19 cellular contexts compared by ENCODE assay signal in genomic region chrX:115650449-115650848, GRCh38.
DNase-seq lines count a peak whose midpoint lies in the region; ATAC-seq, FAIRE-seq and TF ChIP-seq lines count a peak whose summit lies in the region.
"Had no signal": no experiment of that assay in that cellular context is flagged by ENCODE, and none has a peak within 500 bp of the region (broad histone marks: within the 10 kb centered on the region; RNA-seq: fewer than 3 reads in every experiment).

No MANE protein-coding gene starts in this region.

- H3K79me2 ChIP-seq in GM23248 (ENCODE audit: insufficient read depth) (no peaks in the 10 kb centered on the region), H1 (ENCODE audit: control insufficient read depth in 1 of 2, insufficient read depth in 2 of 2, low read length in 2 of 2) (no peaks in the 10 kb centered on the region)
- H3K79me2 ChIP-seq: hepatocyte had no signal

- peaks cover 8% of the 10 kb centered on the region for H3F3A ChIP-seq in GM23248 (ENCODE audit: insufficient read depth)

- no peak overlapping the region for H3K4me3 Mint-ChIP-seq in nephron progenitor cell
- H3K4me3 Mint-ChIP-seq: dendritic cell treated with granulocyte-macrophage colony-stimulating factor and Interleukin-4, amounts not matched to agents 40 ng/mL and 50 ng/mL, for 4 days; stimulated activated memory B cell treated with anti-CD40 and anti-IgM and Interleukin-4, amounts not matched to agents 10 μg/mL and 1 μg/mL and 100 μg/mL, for 72 hours had no signal

- no peaks in the 10 kb centered on the region for H3K27me3 ChIP-seq in GM23248 (replicated peaks; ENCODE audit: insufficient read depth)
- no peaks in the 10 kb centered on the region for H3K27me3 ChIP-seq in NT2/D1 (ENCODE audit: insufficient read depth, insufficient read length)
- H3K27me3 ChIP-seq in H1 (replicated peaks in 1 of 4; ENCODE audit: control insufficient read depth in 3 of 4, extremely low read depth in 1 of 4, insufficient read depth in 3 of 4, low read length in 3 of 4) = no peaks in the 10 kb centered on the region
- H3K27me3 ChIP-seq: hepatocyte, left lung, MG63, transverse colon had no signal

- no peak overlapping the region for H2BK120ac ChIP-seq in H1 (replicated peaks; ENCODE audit: low read depth, low read length)

- H2BK15ac ChIP-seq in H1 (ENCODE audit: low read length) = no peak overlapping the region

- H3K9me3 Mint-ChIP-seq in nephron progenitor cell = no peaks in the 10 kb centered on the region
- H3K9me3 Mint-ChIP-seq: activated T-helper 2 cell treated with anti-CD3 and anti-CD28 coated beads, Interferon-gamma antibody, Interleukin-2, Interleukin-4, amounts not matched to agents 10 μg/mL and 5 μg/mL and 100 μg/mL, durations not matched to agents 14 hours and 24 hours and 36 hours; dendritic cell treated with granulocyte-macrophage colony-stimulating factor and Interleukin-4, amounts not matched to agents 40 ng/mL and 50 ng/mL, for 4 days; stimulated activated memory B cell treated with anti-CD40 and anti-IgM and Interleukin-4, amounts not matched to agents 10 μg/mL and 1 μg/mL and 100 μg/mL, for 72 hours had no signal

- H3K27ac ChIP-seq in GM23248 (peak overlapping the region; percentile 52), H1 (ENCODE audit: low read depth, low read length) (peak overlapping the region; percentile 68; the same call in 1 of the 2 replicates)
- H3K27ac ChIP-seq: BLaER1 treated with 17β-estradiol and CSF1 and Interleukin-3, amounts not matched to agents 10 nM and 100 nM; hepatocyte; left lung; psoas muscle; transverse colon had no signal

- no peaks in the 10 kb centered on the region for H4K20me1 ChIP-seq in GM23248 (ENCODE audit: insufficient read depth)
- no peaks in the 10 kb centered on the region for H4K20me1 ChIP-seq in H1 (replicated peaks in 1 of 2; ENCODE audit: control insufficient read depth in 1 of 2, insufficient read depth in 2 of 2, low read length in 2 of 2)

- no peak for TF ChIP-seq EP300 in H1 (IDR thresholded peaks at IDR 0.05; ENCODE audit: borderline replicate concordance in 1 of 2, low read depth in 2 of 2, low read length in 2 of 2)

- H3K9me3 ChIP-seq in GM23248 (ENCODE audit: low read depth) (no peaks in the 10 kb centered on the region), NT2/D1 (ENCODE audit: insufficient read depth, low read length) (no peaks in the 10 kb centered on the region), H1 (ENCODE audit: insufficient read depth in 2 of 2, low read depth in 1 of 2, low read length in 1 of 2) (no peaks in the 10 kb centered on the region)
- H3K9me3 ChIP-seq: BLaER1 treated with 17β-estradiol and CSF1 and Interleukin-3, amounts not matched to agents 10 nM and 100 nM; left lung; MG63; psoas muscle; transverse colon had no signal

- ATAC-seq in HG03025 (IDR thresholded peaks at IDR 0.05; ENCODE audit: low FRiP score, unreplicated experiment) (no peak), HG03457 (IDR thresholded peaks at IDR 0.05; ENCODE audit: unreplicated experiment) (no peak)
- ATAC-seq: stimulated activated memory B cell treated with anti-CD40 and anti-IgM and Interleukin-4, amounts not matched to agents 10 μg/mL and 1 μg/mL and 100 μg/mL, for 72 hours had no signal

- no peak for TF ChIP-seq POLR2A in H1 (IDR thresholded peaks at IDR 0.05; ENCODE audit: control extremely low read depth in 1 of 2, low read depth in 2 of 2, low read length in 2 of 2)

- no peak overlapping the region for H3K56ac ChIP-seq in H1 (replicated peaks; ENCODE audit: insufficient read length, low read depth, low read length)

- peak overlapping the region; percentile 38; the same call in 1 of the 2 replicates for H3K9ac ChIP-seq in GM23248
- peak overlapping the region; percentile 26 for H3K9ac ChIP-seq in NT2/D1 (ENCODE audit: insufficient read length, low read depth)
- H3K9ac ChIP-seq in H1 (replicated peaks in 1 of 4; ENCODE audit: extremely low read depth in 1 of 4, low read depth in 3 of 4, low read length in 3 of 4) = no peak overlapping the region
- H3K9ac ChIP-seq: BLaER1 treated with 17β-estradiol and CSF1 and Interleukin-3, amounts not matched to agents 10 nM and 100 nM had no signal

- H3K36me3 ChIP-seq in GM23248 (ENCODE audit: low read depth) (no peaks in the 10 kb centered on the region; the same call in 1 of the 2 replicates), NT2/D1 (ENCODE audit: insufficient read depth, insufficient read length, low read length) (peaks cover 38% of the 10 kb centered on the region), H1 (ENCODE audit: control insufficient read depth in 2 of 4, insufficient read depth in 4 of 4, low read length in 3 of 4) (peaks cover 2 to 59% (median 16%) of the 10 kb centered on the region in 4 experiments; a peak in 6 of 8 replicates)
- H3K36me3 ChIP-seq: transverse colon had no signal

- H2BK20ac ChIP-seq in H1 (ENCODE audit: low read length) = no peak overlapping the region

- no peak overlapping the region for H3K14ac ChIP-seq in H1 (ENCODE audit: insufficient read length)

- no peak overlapping the region for H4K8ac ChIP-seq in H1 (ENCODE audit: extremely low read depth, insufficient read depth, low read length)

- no peak overlapping the region for H2BK5ac ChIP-seq in H1 (ENCODE audit: low read depth, low read length)

- H3K23ac ChIP-seq in H1 (ENCODE audit: insufficient read length) = no peak overlapping the region

- H3K4me2 ChIP-seq in GM23248 (ENCODE audit: unreplicated experiment) = peak overlapping the region; percentile 31
- peak overlapping the region in 1 of 2 experiments; percentile 27; a peak in 3 of 4 replicates for H3K4me2 ChIP-seq in H1 (ENCODE audit: insufficient read depth in 1 of 2, low read depth in 2 of 2, low read length in 2 of 2)
- H3K4me2 ChIP-seq: BLaER1 treated with 17β-estradiol and CSF1 and Interleukin-3, amounts not matched to agents 10 nM and 100 nM; hepatocyte had no signal

- H3K23me2 ChIP-seq in H1 (ENCODE audit: low read depth, low read length) = no peaks in the 10 kb centered on the region

- H3K9me2 ChIP-seq in GM23248 (ENCODE audit: insufficient read depth) = no peaks in the 10 kb centered on the region

- H4K91ac ChIP-seq in H1 (replicated peaks; ENCODE audit: insufficient read length, low read length) = no peak overlapping the region

- H2BK12ac ChIP-seq in H1 (ENCODE audit: low read depth, low read length) = no peak overlapping the region

- POLR2A ChIA-PET in H1 (lab: Charles Lee; ENCODE audit: partially characterized antibody) = interaction anchor here (1.0 kb wide), 2 partner anchors 28 to 43 kb away, joined by 3 to 5 read pairs; no protein-coding TSS in a partner anchor

- peak; percentile 52 for FAIRE-seq in H1 (lab: Jason Lieb, UNC)

- TF ChIP-seq RAD21 in H1 (IDR thresholded peaks at IDR 0.05 in 1 of 2, conservative IDR thresholded peaks at IDR 0.05 in 1 of 2; ENCODE audit: low read depth in 2 of 2, low read length in 2 of 2) = no peak

- peak; percentile 21 for DNase-seq in GM23248
- DNase-seq in NT2/D1 (ENCODE audit: low read depth, low spot score) = peak; percentile 11
- DNase-seq in H1 (ENCODE audit: low read depth in 1 of 2, low spot score in 2 of 2) = no peak
- DNase-seq in nephron progenitor cell = no peak
- DNase-seq in hippocampal formation (lab: John Stamatoyannopoulos, UW) = no peak
- DNase-seq in NCI-H526 treated with DMSO at 0.1 percent for 48 hours (lab: John Stamatoyannopoulos, UW) = no peak
- DNase-seq: activated CD8-positive, alpha-beta memory T cell treated with anti-CD3 and anti-CD28 coated beads for 24 hours; left lung; psoas muscle; SW 1271 had no signal

- no peak overlapping the region; the same call in 1 of the 2 replicates for H2AFZ ChIP-seq in GM23248
- no peak overlapping the region for H2AFZ ChIP-seq in H1 (ENCODE audit: low read length)
- H2AFZ ChIP-seq: hepatocyte had no signal

- H4K5ac ChIP-seq in H1 (ENCODE audit: insufficient read length, low read depth, low read length) = peak overlapping the region; percentile 99

- H3K27ac Mint-ChIP-seq in nephron progenitor cell = peak overlapping the region; percentile 39
- H3K27ac Mint-ChIP-seq: activated T-helper 2 cell treated with anti-CD3 and anti-CD28 coated beads, Interferon-gamma antibody, Interleukin-2, Interleukin-4, amounts not matched to agents 10 μg/mL and 5 μg/mL and 100 μg/mL, durations not matched to agents 14 hours and 24 hours and 36 hours; dendritic cell treated with granulocyte-macrophage colony-stimulating factor and Interleukin-4, amounts not matched to agents 40 ng/mL and 50 ng/mL, for 4 days; stimulated activated memory B cell treated with anti-CD40 and anti-IgM and Interleukin-4, amounts not matched to agents 10 μg/mL and 1 μg/mL and 100 μg/mL, for 72 hours had no signal

- H3K27me3 Mint-ChIP-seq in nephron progenitor cell (ENCODE audit: low read depth, poor library complexity) = peaks cover 3% of the 10 kb centered on the region
- H3K27me3 Mint-ChIP-seq: dendritic cell treated with granulocyte-macrophage colony-stimulating factor and Interleukin-4, amounts not matched to agents 40 ng/mL and 50 ng/mL, for 4 days; stimulated activated memory B cell treated with anti-CD40 and anti-IgM and Interleukin-4, amounts not matched to agents 10 μg/mL and 1 μg/mL and 100 μg/mL, for 72 hours had no signal

- in situ Hi-C loops in GM23248 (cut with MboI) = no loop called here

- no peaks in the 10 kb centered on the region for H3K4me1 Mint-ChIP-seq in nephron progenitor cell
- H3K4me1 Mint-ChIP-seq: stimulated activated memory B cell treated with anti-CD40 and anti-IgM and Interleukin-4, amounts not matched to agents 10 μg/mL and 1 μg/mL and 100 μg/mL, for 72 hours had no signal

- peak overlapping the region; percentile 4; the same call in 1 of the 2 replicates for H3K18ac ChIP-seq in H1 (ENCODE audit: extremely low read depth, low read length)

- CTCF ChIA-PET in H1 (lab: Charles Lee; ENCODE audit: partially characterized antibody) = interaction anchor here (0.8 to 1.5 kb wide), 5 partner anchors 10 to 45 kb away, joined by 3 to 6 read pairs (median 5); no protein-coding TSS in a partner anchor

- H3K4me3 ChIP-seq in GM23248 = no peak overlapping the region
- no peak overlapping the region for H3K4me3 ChIP-seq in NT2/D1 (ENCODE audit: insufficient read length, low read depth)
- H3K4me3 ChIP-seq in H1 (ENCODE audit: extremely low read depth in 1 of 4, insufficient read depth in 2 of 4, low read depth in 3 of 4, low read length in 4 of 4) = peak overlapping the region in 1 of 4 experiments; percentile 42; a peak in 1 of 8 replicates
- H3K4me3 ChIP-seq: BLaER1 treated with 17β-estradiol and CSF1 and Interleukin-3, amounts not matched to agents 10 nM and 100 nM; hepatocyte; left lung; MG63; psoas muscle; transverse colon had no signal

- no peak overlapping the region for H3K4ac ChIP-seq in H1 (replicated peaks; ENCODE audit: insufficient read length, low read depth, low read length)

- H2AK5ac ChIP-seq in H1 (ENCODE audit: low read depth, low read length) = no peak overlapping the region

- TF ChIP-seq CTCF in H1 (IDR thresholded peaks at IDR 0.05; ENCODE audit: control extremely low read depth in 1 of 3, insufficient read depth in 1 of 3, low read depth in 1 of 3, low read length in 3 of 3) = no peak
- TF ChIP-seq CTCF in nephron progenitor cell (IDR thresholded peaks at IDR 0.05) = no peak

- peaks cover 14% of the 10 kb centered on the region for H3K4me1 ChIP-seq in GM23248 (ENCODE audit: insufficient read depth)
- no peaks in the 10 kb centered on the region for H3K4me1 ChIP-seq in NT2/D1 (ENCODE audit: insufficient read depth, insufficient read length)
- peaks cover 0 to 12% (median 4%) of the 10 kb centered on the region in 4 experiments; a peak in 5 of 7 replicates for H3K4me1 ChIP-seq in H1 (replicated peaks in 1 of 4; ENCODE audit: control insufficient read depth in 3 of 4, insufficient read depth in 4 of 4, low read length in 3 of 4)
- H3K4me1 ChIP-seq: left lung, psoas muscle, transverse colon had no signal

- H3K36me3 Mint-ChIP-seq in nephron progenitor cell (ENCODE audit: low read depth) = peaks cover 29% of the 10 kb centered on the region
- H3K36me3 Mint-ChIP-seq: stimulated activated memory B cell treated with anti-CD40 and anti-IgM and Interleukin-4, amounts not matched to agents 10 μg/mL and 1 μg/mL and 100 μg/mL, for 72 hours had no signal

- no peaks in the 10 kb centered on the region for H3K79me1 ChIP-seq in H1 (ENCODE audit: low read depth, low read length)

Comparison
In these comparisons a context has a peak if more than half of its experiments do, and no peak if none do; other contexts are left out.
1. DNase-seq: peak in GM23248 (single experiment) and NT2/D1 (single experiment); none in H1 (0 of 2), nephron progenitor cell (single experiment), hippocampal formation (0 of 2) and NCI-H526 treated with DMSO at 0.1 percent for 48 hours (single experiment).
2. H3K9ac ChIP-seq: peak in GM23248 (single experiment) and NT2/D1 (single experiment); none in H1 (0 of 4).